8 cellular contexts compared by ENCODE assay signal in the genomic region with DNA sequence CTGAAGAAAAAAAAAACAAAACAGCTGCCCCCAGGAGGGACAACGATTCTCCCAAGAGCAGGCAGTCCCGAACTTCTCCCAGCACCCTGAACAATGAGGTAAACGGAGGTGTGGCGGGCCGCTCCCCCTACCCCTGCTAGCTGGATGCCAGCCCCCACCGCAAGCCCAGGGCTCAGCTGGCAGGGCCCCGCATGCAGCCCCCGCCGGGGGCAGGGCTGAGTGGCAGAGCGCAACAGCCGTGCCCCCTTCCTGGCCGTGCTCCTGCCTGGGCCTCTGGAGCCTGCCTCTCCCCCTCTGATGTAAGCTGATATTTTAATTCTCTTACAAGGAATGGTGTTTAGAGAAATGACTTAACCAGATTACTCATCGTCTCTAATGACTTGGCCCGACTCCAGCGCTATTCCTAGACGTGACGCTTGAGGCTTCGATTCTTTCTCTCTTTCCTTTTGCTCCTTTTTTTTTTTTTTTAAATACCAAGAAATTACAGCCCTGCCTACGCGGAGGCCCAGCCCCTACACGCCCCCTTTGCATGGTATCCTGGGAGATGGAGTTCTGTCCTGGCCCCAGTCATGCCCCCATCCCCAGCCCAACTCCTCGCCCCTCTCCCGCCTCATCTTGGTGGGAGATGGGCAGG. TPM values are rescaled to one million over a fixed set of nuclear protein-coding genes. Genes with fewer than 3 reads are reported as not detected.
DNase-seq lines count a peak whose midpoint lies in the region; ATAC-seq, FAIRE-seq and TF ChIP-seq lines count a peak whose summit lies in the region.

No MANE protein-coding gene starts in this region.

- TF ChIP-seq EP300 in HepG2 (IDR thresholded peaks at IDR 0.05; ENCODE audit: low read depth in 2 of 2, low read length in 2 of 2) (no peak), HepG2 (CRISPR knock-in tag; IDR thresholded peaks at IDR 0.05; ENCODE audit: borderline replicate concordance) (no peak)

- no peaks in the 10 kb centered on the region for H3K9me3 ChIP-seq in HepG2 (ENCODE audit: low read length)

- H3K9ac ChIP-seq in HepG2 (ENCODE audit: insufficient read depth, low read depth, low read length), result peak overlapping the region; percentile 28; the same call in 1 of the 2 replicates

- POLR2A ChIA-PET in activated CD4-positive, alpha-beta memory T cell treated with anti-CD3 and anti-CD28 coated beads for 36 hours (lab: Charles Lee), result interaction anchor here (0.8 to 10.2 kb wide), 4 partner anchors 7 to 22 kb away, joined by 3 to 240 read pairs (median 4); partner anchors contain the start of gene ARID5A
- POLR2A ChIA-PET in HepG2 (lab: Yijun Ruan, JAX), result interaction anchor here (0.5 to 1.3 kb wide), 3 partner anchors 9 to 228 kb away, joined by 3 read pairs; partner anchors contain the start of gene CNNM4

- peak overlapping the region; percentile 15 to 93 (median 82) for H3K27ac ChIP-seq in dorsolateral prefrontal cortex
- no peak overlapping the region for H3K27ac ChIP-seq in HepG2 (ENCODE audit: extremely low read length, insufficient read depth, low read length)

- peak overlapping the region in 57 of 59 donors; percentile 11 to 62 (median 42) for H3K4me3 ChIP-seq in dorsolateral prefrontal cortex
- peak overlapping the region; percentile 17 to 61 (median 26); a peak in 5 of 6 replicates for H3K4me3 ChIP-seq in HepG2 (replicated peaks in 1 of 3; ENCODE audit: insufficient read depth in 1 of 3, low read depth in 2 of 3, low read length in 3 of 3)

- H4K20me1 ChIP-seq in HepG2 (ENCODE audit: insufficient read depth, low read length), result no peaks in the 10 kb centered on the region

- in situ Hi-C loops in G401 (cut with HindIII; ENCODE audit: low sequenced_read_pairs) (no loop called here), HepG2 (cut with HindIII; ENCODE audit: extremely low pct_ligation_motif_present, low pct_unique_long_range_greater_than_20kb) (no loop called here)

- CTCF ChIA-PET in activated CD4-positive, alpha-beta memory T cell treated with anti-CD3 and anti-CD28 coated beads for 36 hours (lab: Charles Lee), result interaction anchor here (1.8 to 3.0 kb wide), 2 partner anchors 22 to 23 kb away, joined by 4 to 16 read pairs; no protein-coding TSS in a partner anchor
- CTCF ChIA-PET in HepG2 (lab: Yijun Ruan, JAX; ENCODE audit: low intra/inter-chr PET ratio, low total read pairs), result no interaction called here

- no peaks in the 10 kb centered on the region for H3K9me3 Mint-ChIP-seq in activated CD4-positive, alpha-beta memory T cell treated with anti-CD3 and anti-CD28 coated beads for 36 hours

- no peak for TF ChIP-seq POLR2A in HepG2 (IDR thresholded peaks at IDR 0.05; ENCODE audit: insufficient read depth in 1 of 2, low read depth in 2 of 2, low read length in 2 of 2)

- H3K27ac Mint-ChIP-seq in activated CD4-positive, alpha-beta memory T cell treated with anti-CD3 and anti-CD28 coated beads for 36 hours, result peak overlapping the region; percentile 98

- peak overlapping the region; percentile 64 for H3K4me3 Mint-ChIP-seq in activated CD4-positive, alpha-beta memory T cell treated with anti-CD3 and anti-CD28 coated beads for 36 hours

- TF ChIP-seq RAD21 in HepG2 (CRISPR knock-in tag; IDR thresholded peaks at IDR 0.05), result no peak

- no peak overlapping the region for H2AFZ ChIP-seq in HepG2 (ENCODE audit: low read length)

- peak overlapping the region; percentile 69 for H3K4me2 ChIP-seq in HepG2 (ENCODE audit: low read depth, low read length)

- TF ChIP-seq CTCF in dorsolateral prefrontal cortex (IDR thresholded peaks at IDR 0.05 in 54 of 56, conservative IDR thresholded peaks at IDR 0.05 in 2 of 56; ENCODE audit: low read depth in 1 of 56, partially characterized antibody in 56 of 56) (peak in 3 of 56 donors; percentile 9 to 16 (median 14)), HepG2 (CRISPR knock-in tag; IDR thresholded peaks at IDR 0.05) (no peak)

- H3K79me2 ChIP-seq in HepG2 (ENCODE audit: insufficient read depth, low read length), result no peaks in the 10 kb centered on the region

- DNase-seq in G401 (ENCODE audit: low spot score), result peak; percentile 41
- DNase-seq in NCI-H69 (lab: John Stamatoyannopoulos, UW), result peak; percentile 97
- DNase-seq in activated CD4-positive, alpha-beta memory T cell treated with anti-CD3 and anti-CD28 coated beads for 36 hours, result peak; percentile 94
- peak in 9 of 10 donors; percentile 24 to 93 (median 80) for DNase-seq in dorsolateral prefrontal cortex
- DNase-seq in HepG2 (ENCODE audit: low spot score), result no peak
- peak; percentile 87 for DNase-seq in stimulated activated CD4-positive, alpha-beta T cell treated with anti-CD3 and anti-CD28 coated beads, Interleukin-2, amount 100 ng/mL, for 4 hours (ENCODE audit: low read depth)

- H3K4me1 Mint-ChIP-seq in activated CD4-positive, alpha-beta memory T cell treated with anti-CD3 and anti-CD28 coated beads for 36 hours (ENCODE audit: low read depth), result peaks cover 80% of the 10 kb centered on the region

- intact Hi-C loops in activated CD4-positive, alpha-beta memory T cell treated with anti-CD3 and anti-CD28 coated beads for 36 hours (cut with micrococcal nuclease), result no loop called here
- intact Hi-C loops in dorsolateral prefrontal cortex (cut with DNase I) (loop anchor here in 1 of 2 donors (10.0 kb wide), 3 partner anchors 103 to 233 kb away; partner anchors contain the start of genes CNNM4 and KANSL3), HepG2 (cut with micrococcal nuclease; ENCODE audit: unreplicated experiment) (no loop called here)

- peaks cover under 1% of the 10 kb centered on the region for H3K36me3 Mint-ChIP-seq in activated CD4-positive, alpha-beta memory T cell treated with anti-CD3 and anti-CD28 coated beads for 36 hours

- 17% methylated on average over 22 of the region's 23 CpGs for WGBS in HepG2 (ENCODE audit: low lambda C conversion rate)

- no peaks in the 10 kb centered on the region for H3K27me3 Mint-ChIP-seq in activated CD4-positive, alpha-beta memory T cell treated with anti-CD3 and anti-CD28 coated beads for 36 hours

- no peaks in the 10 kb centered on the region for H3K36me3 ChIP-seq in HepG2 (replicated peaks in 1 of 2; ENCODE audit: control insufficient read depth in 1 of 2, insufficient read depth in 2 of 2, low read length in 2 of 2)

- ATAC-seq in HG03196 (IDR thresholded peaks at IDR 0.05; ENCODE audit: unreplicated experiment) (peak; percentile 18), HepG2 (no peak), HG02588 (IDR thresholded peaks at IDR 0.05; ENCODE audit: unreplicated experiment) (no peak)

- H3K27me3 ChIP-seq in dorsolateral prefrontal cortex (no peaks in the 10 kb centered on the region), HepG2 (ENCODE audit: control insufficient read depth in 1 of 2, insufficient read depth in 2 of 2, low read length in 2 of 2) (peaks cover 19 to 71% of the 10 kb centered on the region in 2 experiments)

- no peak for FAIRE-seq in HepG2 (lab: Jason Lieb, UNC)

- H3K4me1 ChIP-seq in HepG2 (ENCODE audit: insufficient read depth, low read length), result peaks cover 35% of the 10 kb centered on the region; the same call in 1 of the 2 replicates

- no TSS peak for BruUV-seq in HepG2 (replicated peaks; lab: Mats Ljungman, UMichigan)

RNA-seq across cellular contexts. Expression of gene ARID5A, which starts 4.6 kb away (rescaled TPM):
- total RNA-seq in G401 (2014; rRNA removed; shearing (Covaris generic)), result 7.6 and 8.6 TPM in 2 replicates
- 100 to 1,000 TPM; 260 to 266 TPM for total RNA-seq in activated CD4-positive, alpha-beta memory T cell treated with anti-CD3 and anti-CD28 coated beads for 36 hours
- total RNA-seq in dorsolateral prefrontal cortex, result 10 to 100 TPM in 119 of 120 experiments, 1 to 10 TPM in 1; 9.3 to 61.4 (median 19.7) TPM
- 8.0 and 9.5 TPM in 2 replicates for total RNA-seq in HepG2 (2016; rRNA removed; fragmentation: Illumina TruSeq; extraction: Trizol)
- total RNA-seq in HepG2 (2016; cell fraction: cytosol; rRNA removed; fragmentation: Illumina TruSeq; extraction: Trizol; ENCODE audit: low read depth), result 2.9 and 3.5 TPM in 2 replicates
- total RNA-seq in HepG2 (2016; cell fraction: insoluble cytoplasmic fraction; rRNA removed; fragmentation: Illumina TruSeq; extraction: Trizol), result 8.1 and 9.8 TPM in 2 replicates
- total RNA-seq in HepG2 (2016; cell fraction: membrane; rRNA removed; fragmentation: Illumina TruSeq; extraction: Trizol), result 6.9 and 8.7 TPM in 2 replicates
- total RNA-seq in HepG2 (2016; cell fraction: nucleus; rRNA removed; fragmentation: Illumina TruSeq; extraction: Trizol), result 7.0 and 7.5 TPM in 2 replicates
- polyA plus RNA-seq in HepG2 (2011; rRNA removed), result 6.0 and 7.4 TPM in 2 replicates
- polyA plus RNA-seq in HepG2 (2011; cell fraction: cytosol; rRNA removed), result 3.4 and 7.0 TPM in 2 replicates
- 11.9 and 13.3 TPM in 2 replicates for polyA plus RNA-seq in HepG2 (2011; cell fraction: nucleus; rRNA removed)
- polyA plus RNA-seq in HepG2 (2012), result 4.7 and 5.3 TPM in 2 replicates
- 3.1 and 4.1 TPM in 2 replicates for polyA plus RNA-seq in HepG2 (2016; cell fraction: cytosol; fragmentation: Illumina TruSeq; extraction: Trizol; ENCODE audit: low read depth)
- polyA plus RNA-seq in HepG2 (2016; cell fraction: insoluble cytoplasmic fraction; fragmentation: Illumina TruSeq; extraction: Trizol; ENCODE audit: low read depth), result 9.9 and 12.2 TPM in 2 replicates
- polyA plus RNA-seq in HepG2 (2016; cell fraction: membrane; fragmentation: Illumina TruSeq; extraction: Trizol; ENCODE audit: low read depth), result 6.1 and 8.5 TPM in 2 replicates
- 12.7 and 13.7 TPM in 2 replicates for polyA plus RNA-seq in HepG2 (2016; cell fraction: nucleus; fragmentation: Illumina TruSeq; extraction: Trizol; ENCODE audit: insufficient read depth, low read depth)
- polyA minus RNA-seq in HepG2 (2011; rRNA and poly(A)+ RNA removed; ENCODE audit: low replicate concordance), result 1.4 and 6.4 TPM in 2 replicates
- polyA minus RNA-seq in HepG2 (2011; cell fraction: cytosol; rRNA and poly(A)+ RNA removed), result 3.0 and 4.0 TPM in 2 replicates
- polyA minus RNA-seq in HepG2 (2011; cell fraction: nucleus; rRNA and poly(A)+ RNA removed), result 3.2 and 4.2 TPM in 2 replicates

RNA-seq across cellular contexts. Expression of gene NEURL3, which starts 26.8 kb away (rescaled TPM):
- total RNA-seq in G401 (2014; rRNA removed; shearing (Covaris generic)), result not detected in 2 replicates
- total RNA-seq in activated CD4-positive, alpha-beta memory T cell treated with anti-CD3 and anti-CD28 coated beads for 36 hours, result 1 to 10 TPM in 1 of 2 experiments, under 1 TPM in 1; 0.87 to 1.1 TPM
- 1 to 10 TPM in 43 of 120 experiments, under 1 TPM in 72, not detected in 5; 0.26 to 2.6 (median 0.84) TPM for total RNA-seq in dorsolateral prefrontal cortex
- 0.74 and 1.2 TPM in 2 replicates for total RNA-seq in HepG2 (2016; rRNA removed; fragmentation: Illumina TruSeq; extraction: Trizol)
- total RNA-seq in HepG2 (2016; cell fraction: cytosol; rRNA removed; fragmentation: Illumina TruSeq; extraction: Trizol; ENCODE audit: low read depth), result 0.20 and 0.53 TPM in 2 replicates
- total RNA-seq in HepG2 (2016; cell fraction: insoluble cytoplasmic fraction; rRNA removed; fragmentation: Illumina TruSeq; extraction: Trizol), result 0.73 and 1.4 TPM in 2 replicates
- total RNA-seq in HepG2 (2016; cell fraction: membrane; rRNA removed; fragmentation: Illumina TruSeq; extraction: Trizol), result 0.34 and 0.48 TPM in 2 replicates
- 0.62 and 0.63 TPM in 2 replicates for total RNA-seq in HepG2 (2016; cell fraction: nucleus; rRNA removed; fragmentation: Illumina TruSeq; extraction: Trizol)
- polyA plus RNA-seq in HepG2 (2011; rRNA removed), result 0.16 and 0.48 TPM in 2 replicates
- 0.41 and 0.48 TPM in 2 replicates for polyA plus RNA-seq in HepG2 (2011; cell fraction: cytosol; rRNA removed)
- polyA plus RNA-seq in HepG2 (2011; cell fraction: nucleus; rRNA removed), result 0.37 and 0.74 TPM in 2 replicates
- polyA plus RNA-seq in HepG2 (2012), result 0.28 TPM in 1 of 2 replicates, not detected in the other
- 0.16 and 0.27 TPM in 2 replicates for polyA plus RNA-seq in HepG2 (2016; cell fraction: cytosol; fragmentation: Illumina TruSeq; extraction: Trizol; ENCODE audit: low read depth)
- 0.81 and 0.88 TPM in 2 replicates for polyA plus RNA-seq in HepG2 (2016; cell fraction: insoluble cytoplasmic fraction; fragmentation: Illumina TruSeq; extraction: Trizol; ENCODE audit: low read depth)
- 0.49 and 0.50 TPM in 2 replicates for polyA plus RNA-seq in HepG2 (2016; cell fraction: membrane; fragmentation: Illumina TruSeq; extraction: Trizol; ENCODE audit: low read depth)
- 1.3 and 1.5 TPM in 2 replicates for polyA plus RNA-seq in HepG2 (2016; cell fraction: nucleus; fragmentation: Illumina TruSeq; extraction: Trizol; ENCODE audit: insufficient read depth, low read depth)
- polyA minus RNA-seq in HepG2 (2011; rRNA and poly(A)+ RNA removed; ENCODE audit: low replicate concordance), result not detected in 2 replicates
- polyA minus RNA-seq in HepG2 (2011; cell fraction: cytosol; rRNA and poly(A)+ RNA removed), result not detected in 2 replicates
- not detected in 2 replicates for polyA minus RNA-seq in HepG2 (2011; cell fraction: nucleus; rRNA and poly(A)+ RNA removed)

Comparison
In these comparisons a context has a peak if more than half of its experiments do, and no peak if none do; other contexts are left out.
1. RNA of gene ARID5A, which starts 4.6 kb away (total RNA-seq): 260 to 266 TPM in activated CD4-positive, alpha-beta memory T cell treated with anti-CD3 and anti-CD28 coated beads for 36 hours; 9.3 to 61.4 TPM in dorsolateral prefrontal cortex, 2.9 to 9.8 TPM in HepG2 and 7.6 to 8.6 TPM in G401; every median in the first group is over 4 times any median in the second.